ENCODE assay signal across 8 cellular contexts in genomic region chr11:118620529-118621070, GRCh38. TPM values are rescaled to one million over a fixed set of nuclear protein-coding genes. Genes with fewer than 3 reads are reported as not detected.
DNase-seq lines count a peak whose midpoint lies in the region; ATAC-seq lines count a peak whose summit lies in the region.

No MANE protein-coding gene starts in this region.

- H3K9me3 Mint-ChIP-seq in stimulated activated naive CD8-positive, alpha-beta T cell treated with anti-CD3 and anti-CD28 coated beads, Interleukin-15, Interleukin-2, amounts not matched to agents 100 ng/mL and 50 ng/mL, for 24 hours = no peaks in the 10 kb centered on the region
- no peaks in the 10 kb centered on the region for H3K9me3 Mint-ChIP-seq in central memory CD8-positive, alpha-beta T cell

- H2BK15ac ChIP-seq in mesenchymal stem cell (ENCODE audit: low read depth, poor library complexity, severe bottlenecking) = peak overlapping the region; percentile 94

- whole genome bisulfite sequencing in mesenchymal stem cell = 60% methylated on average over 7 of the region's 7 CpGs
- 52 to 55% methylated on average over 7 of the region's 7 CpGs for WGBS in aorta, 2 donors

- peak overlapping the region; percentile 90 for H2BK5ac ChIP-seq in mesenchymal stem cell (ENCODE audit: low read depth, low read length, poor library complexity, severe bottlenecking)

- peak overlapping the region; percentile 89 to 95 for H3K18ac ChIP-seq in mesenchymal stem cell (ENCODE audit: low read depth in 1 of 2, low read length in 2 of 2)

- no peak for DNase-seq in stimulated activated naive CD8-positive, alpha-beta T cell treated with anti-CD3 and anti-CD28 coated beads, Interleukin-15, Interleukin-2, amounts not matched to agents 100 U/mL and 50 U/mL, for 24 hours
- no peak for DNase-seq in central memory CD8-positive, alpha-beta T cell (ENCODE audit: low spot score in 2 of 2)
- DNase-seq in mesenchymal stem cell (no peak), aorta (peak; percentile 50 to 70), NCI-H446 treated with DMSO at 0.1 percent for 48 hours (lab: John Stamatoyannopoulos, UW) (no peak), NCI-H146 treated with DMSO at 0.1 percent for 48 hours (lab: John Stamatoyannopoulos, UW; ENCODE audit: unreplicated experiment) (no peak)
- no peak for DNase-seq in activated CD4-positive, alpha-beta T cell treated with anti-CD3 and anti-CD28 coated beads for 4 hours

- no peaks in the 10 kb centered on the region for H3K9me3 ChIP-seq in mesenchymal stem cell (ENCODE audit: control insufficient read depth, low read length)
- H3K9me3 ChIP-seq in aorta (ENCODE audit: control insufficient read depth, low read length) = no peaks in the 10 kb centered on the region

- peak overlapping the region; percentile 66 for H3K4me3 Mint-ChIP-seq in stimulated activated naive CD8-positive, alpha-beta T cell treated with anti-CD3 and anti-CD28 coated beads, Interleukin-15, Interleukin-2, amounts not matched to agents 100 ng/mL and 50 ng/mL, for 24 hours
- peak overlapping the region; percentile 55 for H3K4me3 Mint-ChIP-seq in central memory CD8-positive, alpha-beta T cell

- peak overlapping the region; percentile 37 to 39 for H3K4ac ChIP-seq in mesenchymal stem cell (ENCODE audit: low read depth in 1 of 2, low read length in 2 of 2)

- ATAC-seq in stimulated activated naive CD8-positive, alpha-beta T cell treated with anti-CD3 and anti-CD28 coated beads, Interleukin-15, Interleukin-2, amounts not matched to agents 100 U/mL and 50 U/mL, for 24 hours = no peak
- no peak for ATAC-seq in central memory CD8-positive, alpha-beta T cell (replicated peaks; ENCODE audit: extremely low read depth, poor library complexity, severe bottlenecking)
- ATAC-seq in aorta (ENCODE audit: low FRiP score) = no peak

- H3K9ac ChIP-seq in mesenchymal stem cell (ENCODE audit: low read length) = peak overlapping the region; percentile 75

- H2BK120ac ChIP-seq in mesenchymal stem cell (ENCODE audit: low read depth, low read length) = peak overlapping the region; percentile 93

- H3K36me3 Mint-ChIP-seq in stimulated activated naive CD8-positive, alpha-beta T cell treated with anti-CD3 and anti-CD28 coated beads, Interleukin-15, Interleukin-2, amounts not matched to agents 100 ng/mL and 50 ng/mL, for 24 hours (ENCODE audit: low read depth) = no peaks in the 10 kb centered on the region
- no peaks in the 10 kb centered on the region for H3K36me3 Mint-ChIP-seq in central memory CD8-positive, alpha-beta T cell (ENCODE audit: insufficient read depth)

- peak overlapping the region; percentile 24 to 90 for H2BK12ac ChIP-seq in mesenchymal stem cell (ENCODE audit: low read length in 2 of 2)

- peak overlapping the region in 1 of 2 experiments; percentile 87 for H3K14ac ChIP-seq in mesenchymal stem cell (ENCODE audit: low read length in 2 of 2)

- H3K79me1 ChIP-seq in mesenchymal stem cell (replicated peaks; ENCODE audit: low read length, poor library complexity, severe bottlenecking) = peaks cover 18% of the 10 kb centered on the region

- H3K27ac Mint-ChIP-seq in stimulated activated naive CD8-positive, alpha-beta T cell treated with anti-CD3 and anti-CD28 coated beads, Interleukin-15, Interleukin-2, amounts not matched to agents 100 ng/mL and 50 ng/mL, for 24 hours = peak overlapping the region; percentile 31
- H3K27ac Mint-ChIP-seq in central memory CD8-positive, alpha-beta T cell (ENCODE audit: low read depth) = no peak overlapping the region

- peak overlapping the region; percentile 35 to 69 for H3K4me3 ChIP-seq in mesenchymal stem cell (ENCODE audit: insufficient read depth in 1 of 2, low read depth in 1 of 2, low read length in 2 of 2)
- H3K4me3 ChIP-seq in aorta (ENCODE audit: low read length in 2 of 2) = no peak overlapping the region

- peaks cover 16% of the 10 kb centered on the region for H3K27me3 Mint-ChIP-seq in stimulated activated naive CD8-positive, alpha-beta T cell treated with anti-CD3 and anti-CD28 coated beads, Interleukin-15, Interleukin-2, amounts not matched to agents 100 ng/mL and 50 ng/mL, for 24 hours
- H3K27me3 Mint-ChIP-seq in central memory CD8-positive, alpha-beta T cell = peaks cover 29% of the 10 kb centered on the region

- H3K23ac ChIP-seq in mesenchymal stem cell (ENCODE audit: low read length in 2 of 2) = no peak overlapping the region

- no peak overlapping the region for H2AFZ ChIP-seq in mesenchymal stem cell (ENCODE audit: low read depth, low read length)

- H3K36me3 ChIP-seq in mesenchymal stem cell (ENCODE audit: control insufficient read depth in 1 of 2, insufficient read depth in 2 of 2, low read depth in 1 of 2, low read length in 2 of 2) (peaks cover 49 to 56% of the 10 kb centered on the region in 2 experiments), aorta (ENCODE audit: control insufficient read depth in 1 of 2, insufficient read depth in 2 of 2, low read length in 1 of 2) (peaks cover 0 to 2% of the 10 kb centered on the region in 2 donors)

- H3K27ac ChIP-seq in mesenchymal stem cell (ENCODE audit: low read length, poor library complexity, severe bottlenecking) (peak overlapping the region; percentile 99), aorta (ENCODE audit: low read depth in 1 of 2, low read length in 2 of 2) (peak overlapping the region; percentile 62 to 93)

- peak overlapping the region; percentile 98 for H2AK5ac ChIP-seq in mesenchymal stem cell (ENCODE audit: low read length, severe bottlenecking)

- H3K4me2 ChIP-seq in mesenchymal stem cell (ENCODE audit: low read length, poor library complexity, severe bottlenecking) = peak overlapping the region; percentile 2

- peaks cover 17% of the 10 kb centered on the region for H3K4me1 Mint-ChIP-seq in stimulated activated naive CD8-positive, alpha-beta T cell treated with anti-CD3 and anti-CD28 coated beads, Interleukin-15, Interleukin-2, amounts not matched to agents 100 ng/mL and 50 ng/mL, for 24 hours (ENCODE audit: low read depth)
- peaks cover 7% of the 10 kb centered on the region for H3K4me1 Mint-ChIP-seq in central memory CD8-positive, alpha-beta T cell

- H3K27me3 ChIP-seq in mesenchymal stem cell (ENCODE audit: control insufficient read depth in 1 of 2, insufficient read depth in 1 of 2, low read length in 2 of 2) (no peaks in the 10 kb centered on the region), aorta (ENCODE audit: control insufficient read depth in 1 of 2, insufficient read depth in 2 of 2, low read length in 1 of 2) (no peaks in the 10 kb centered on the region)

- intact Hi-C loops in aorta (cut with DNase I) = no loop called here

- peaks cover 65% of the 10 kb centered on the region for H3K4me1 ChIP-seq in mesenchymal stem cell (ENCODE audit: control insufficient read depth, insufficient read depth, low read depth, low read length)
- peaks cover 0 to 4% of the 10 kb centered on the region in 2 donors for H3K4me1 ChIP-seq in aorta (ENCODE audit: control insufficient read depth in 1 of 2, insufficient read depth in 2 of 2, low read length in 2 of 2)

- H4K8ac ChIP-seq in mesenchymal stem cell (ENCODE audit: low read length) = peak overlapping the region; percentile 82

- peak overlapping the region; percentile 98 for H4K91ac ChIP-seq in mesenchymal stem cell (ENCODE audit: low read length)

RNA-seq across cellular contexts. Expression of gene PHLDB1, which starts 13.2 kb away (rescaled TPM):
- 124 TPM for polyA plus RNA-seq in mesenchymal stem cell (2013, experiment 1 of 2)
- polyA plus RNA-seq in mesenchymal stem cell (2013, experiment 2 of 2) = 114 TPM
- total RNA-seq in aorta = 100 to 1,000 TPM; 260 to 274 TPM
- 100 to 1,000 TPM in 1 of 2 donors, 10 to 100 TPM in 1; 38.3 to 290 TPM for polyA plus RNA-seq in aorta

RNA-seq across cellular contexts. Expression of gene ARCN1, which starts 48.4 kb away (rescaled TPM):
- 251 TPM for polyA plus RNA-seq in mesenchymal stem cell (2013, experiment 1 of 2)
- polyA plus RNA-seq in mesenchymal stem cell (2013, experiment 2 of 2) = 261 TPM
- 100 to 1,000 TPM; 128 to 170 TPM for total RNA-seq in aorta
- 10 to 100 TPM; 67.6 to 69.0 TPM for polyA plus RNA-seq in aorta

RNA-seq across cellular contexts. Expression of gene IFT46, which starts 54.9 kb away (rescaled TPM):
- 19.2 TPM for polyA plus RNA-seq in mesenchymal stem cell (2013, experiment 1 of 2)
- 18.5 TPM for polyA plus RNA-seq in mesenchymal stem cell (2013, experiment 2 of 2)
- 10 to 100 TPM; 15.0 to 22.5 TPM for total RNA-seq in aorta
- polyA plus RNA-seq in aorta = 10 to 100 TPM; 24.2 to 31.8 TPM

RNA-seq across cellular contexts. Expression of gene TREH, which starts 58.9 kb away (rescaled TPM):
- not detected for polyA plus RNA-seq in mesenchymal stem cell (2013, experiment 1 of 2)
- not detected for polyA plus RNA-seq in mesenchymal stem cell (2013, experiment 2 of 2)
- not detected for total RNA-seq in aorta
- polyA plus RNA-seq in aorta = 1 to 10 TPM; 2.5 to 7.2 TPM

Comparison
In these comparisons a context has a peak if more than half of its experiments do, and no peak if none do; other contexts are left out.
1. DNase-seq: peak in aorta (2 of 2); none in stimulated activated naive CD8-positive, alpha-beta T cell treated with anti-CD3 and anti-CD28 coated beads, Interleukin-15, Interleukin-2, amounts not matched to agents 100 U/mL and 50 U/mL, for 24 hours (single experiment), central memory CD8-positive, alpha-beta T cell (0 of 2), mesenchymal stem cell (single experiment), NCI-H446 treated with DMSO at 0.1 percent for 48 hours (single experiment), NCI-H146 treated with DMSO at 0.1 percent for 48 hours (single experiment) and activated CD4-positive, alpha-beta T cell treated with anti-CD3 and anti-CD28 coated beads for 4 hours (0 of 2).
2. H3K4me3 ChIP-seq: peak in mesenchymal stem cell (2 of 2); none in aorta (0 of 2).